11 cellular contexts compared by ENCODE assay signal in genomic region chr22:45302047-45302446, GRCh38. TPM values are rescaled to one million over a fixed set of nuclear protein-coding genes. Genes with fewer than 3 reads are reported as not detected.
A peak's percentile ranks its signal among the peaks of the same experiment; 100 is the strongest.
DNase-seq lines count a peak whose midpoint lies in the region; ATAC-seq and TF ChIP-seq lines count a peak whose summit lies in the region.
"Had no signal": no experiment of that assay in that cellular context is flagged by ENCODE, and none has a peak within 500 bp of the region (broad histone marks: within the 10 kb centered on the region; RNA-seq: fewer than 3 reads in every experiment).

No MANE protein-coding gene starts in this region.

- peak overlapping the region; percentile 71 for H3K27ac ChIP-seq in AG04450 (ENCODE audit: low read depth, low read length)
- peak overlapping the region; percentile 18; the same call in 1 of the 2 replicates for H3K27ac ChIP-seq in SJSA1

- POLR2A ChIA-PET in AG04450 (lab: Yijun Ruan, JAX): no interaction called here

- ATAC-seq in HG03196 (IDR thresholded peaks at IDR 0.05; ENCODE audit: unreplicated experiment) (no peak), GM21717 (IDR thresholded peaks at IDR 0.05; ENCODE audit: unreplicated experiment) (no peak), HG03045 (IDR thresholded peaks at IDR 0.05; ENCODE audit: unreplicated experiment) (no peak)

- no peak for TF ChIP-seq CTCF in AG04450 (IDR thresholded peaks at IDR 0.05; ENCODE audit: low read depth, low read length)

- H3K27me3 ChIP-seq in AG04450 (ENCODE audit: control insufficient read depth, insufficient read depth, low read length): no peaks in the 10 kb centered on the region
- H3K27me3 ChIP-seq in SJSA1 (replicated peaks): no peaks in the 10 kb centered on the region

- CTCF ChIA-PET in AG04450 (lab: Charles Lee): no interaction called here

- H3K4me3 ChIP-seq in AG04450 (ENCODE audit: low read depth, low read length): no peak overlapping the region
- H3K4me3 ChIP-seq in SJSA1: no peak overlapping the region

- DNase-seq in AG04450 (ENCODE audit: low read depth, low spot score) (peak; percentile 64), HCEC 1CT (peak; percentile 85), SJSA1 (ENCODE audit: low read depth in 1 of 2, low spot score in 2 of 2) (peak; percentile 59 to 72), hepatic stellate cell (ENCODE audit: low spot score) (peak; percentile 82)
- DNase-seq in NK-92 treated with Interleukin-12 subunit alpha and Interleukin-12 subunit beta, amount 100 ng/mL, for 24 hours (lab: John Stamatoyannopoulos, UW): no peak
- DNase-seq: activated T-cell treated with anti-CD3 and anti-CD28 coated beads, Interleukin-2, amount 50 U/mL, for 1 hour; natural killer cell had no signal

- no peaks in the 10 kb centered on the region for H3K36me3 ChIP-seq in SJSA1

- H3K9me3 ChIP-seq in AG04450 (ENCODE audit: control insufficient read depth, insufficient read depth, low read length): no peaks in the 10 kb centered on the region
- no peaks in the 10 kb centered on the region for H3K9me3 ChIP-seq in SJSA1 (replicated peaks)

- H3K4me1 ChIP-seq in SJSA1 (replicated peaks): peaks cover 44% of the 10 kb centered on the region

RNA-seq across cellular contexts. Expression of gene FAM118A, which starts 7.7 kb away (rescaled TPM):
- 22.6 and 23.3 TPM in 2 replicates for polyA plus RNA-seq in AG04450 (2011; rRNA removed)
- 22.9 and 25.2 TPM in 2 replicates for polyA minus RNA-seq in AG04450 (2011; rRNA and poly(A)+ RNA removed)
- 19.8 and 21.1 TPM in 2 replicates for total RNA-seq in SJSA1 (2014; rRNA removed; shearing (Covaris generic))

RNA-seq across cellular contexts. Expression of gene UPK3A, which starts 17.3 kb away (rescaled TPM):
- not detected in 2 replicates for polyA plus RNA-seq in AG04450 (2011; rRNA removed)
- polyA minus RNA-seq in AG04450 (2011; rRNA and poly(A)+ RNA removed): not detected in 2 replicates
- total RNA-seq in SJSA1 (2014; rRNA removed; shearing (Covaris generic)): not detected in 2 replicates
- polyA plus RNA-seq: esophagus had no signal
